28 cellular contexts compared by ENCODE assay signal in genomic region chr5:39654715-39655114, GRCh38.
"Had no signal": no experiment of that assay in that cellular context is flagged by ENCODE, and none has a peak within 500 bp of the region (broad histone marks: within the 10 kb centered on the region; RNA-seq: fewer than 3 reads in every experiment).

No MANE protein-coding gene starts in this region.

- H3K27ac Mint-ChIP-seq: activated CD4-positive, alpha-beta memory T cell treated with anti-CD3 and anti-CD28 coated beads, Interleukin-2, amount 10 ng/mL, durations not matched to agents 7 days and 5 days; activated CD4-positive, alpha-beta T cell treated with anti-CD3 and anti-CD28 coated beads for 36 hours; activated naive CD4-positive, alpha-beta T cell treated with anti-CD3 and anti-CD28 coated beads for 36 hours; activated naive CD8-positive, alpha-beta T cell; activated T-helper 17 cell treated with anti-CD3 and anti-CD28 coated beads, Interleukin-2, amount 50 U/mL, for 72 hours; brain; IgD-negative memory B cell; T-helper 17 cell had no signal

- H3K4me3 ChIP-seq: SJCRH30 had no signal

- H3K4me1 Mint-ChIP-seq: brain had no signal

- H3K36me3 ChIP-seq: SJCRH30, WERI-Rb-1 had no signal

- H3K4me3 Mint-ChIP-seq: activated CD4-positive, alpha-beta memory T cell treated with anti-CD3 and anti-CD28 coated beads, Interleukin-2, amount 10 ng/mL, durations not matched to agents 7 days and 5 days; activated CD4-positive, alpha-beta T cell treated with anti-CD3 and anti-CD28 coated beads for 36 hours; activated naive CD4-positive, alpha-beta T cell treated with anti-CD3 and anti-CD28 coated beads for 36 hours; activated naive CD8-positive, alpha-beta T cell; activated T-helper 17 cell treated with anti-CD3 and anti-CD28 coated beads, Interleukin-2, amount 50 U/mL, for 72 hours; brain; central memory CD8-positive, alpha-beta T cell; IgD-negative memory B cell; T-helper 17 cell had no signal

- H3K27ac ChIP-seq: SJCRH30, WERI-Rb-1 had no signal

- H3K9me3 Mint-ChIP-seq: activated CD4-positive, alpha-beta memory T cell treated with anti-CD3 and anti-CD28 coated beads, Interleukin-2, amount 10 ng/mL, durations not matched to agents 7 days and 5 days; activated naive CD4-positive, alpha-beta T cell treated with anti-CD3 and anti-CD28 coated beads for 36 hours; activated T-helper 17 cell treated with anti-CD3 and anti-CD28 coated beads, Interleukin-2, amount 50 U/mL, for 72 hours; brain; central memory CD8-positive, alpha-beta T cell had no signal

- H3K9ac ChIP-seq: SK-N-SH had no signal

- H3K4me1 ChIP-seq: SJCRH30 had no signal

- ATAC-seq: activated CD4-positive, alpha-beta T cell treated with anti-CD3 and anti-CD28 coated beads for 36 hours; activated T-helper 17 cell treated with anti-CD3 and anti-CD28 coated beads, Interleukin-2, amount 50 U/mL, for 72 hours; T-helper 17 cell had no signal

- H3K4me2 ChIP-seq: SK-N-SH had no signal

- DNase-seq: activated CD4-positive, alpha-beta memory T cell treated with anti-CD3 and anti-CD28 coated beads, Interleukin-2, amount 10 ng/mL, durations not matched to agents 7 days and 5 days; activated CD4-positive, alpha-beta T cell treated with anti-CD3 and anti-CD28 coated beads for 36 hours; activated CD4-positive, alpha-beta T cell treated with anti-CD3 and anti-CD28 coated beads, Interleukin-2, amount 50 U/mL, for 1 hour; activated gamma-delta T cell; activated naive CD4-positive, alpha-beta T cell treated with anti-CD3 and anti-CD28 coated beads for 36 hours; activated T-cell treated with anti-CD3 and anti-CD28 coated beads for 4 hours; activated T-cell treated with anti-CD3 and anti-CD28 coated beads, Interleukin-2, amount 50 U/mL, for 48 hours; amygdala; KG1; NCI-H1092; NCI-H1417; NCI-H2029; NCI-H2107; NCI-H2171 treated with DMSO at 0.1 percent for 48 hours; NCI-H226; NCI-H510A; NCI-H526 treated with DMSO at 0.1 percent for 48 hours; NCI-H82; SJCRH30; SK-N-SH; T-helper 17 cell; T1000; WERI-Rb-1 had no signal

- H3K36me3 Mint-ChIP-seq: activated naive CD8-positive, alpha-beta T cell; brain had no signal
